ENCODE assay signal across 17 cellular contexts in the genomic region with DNA sequence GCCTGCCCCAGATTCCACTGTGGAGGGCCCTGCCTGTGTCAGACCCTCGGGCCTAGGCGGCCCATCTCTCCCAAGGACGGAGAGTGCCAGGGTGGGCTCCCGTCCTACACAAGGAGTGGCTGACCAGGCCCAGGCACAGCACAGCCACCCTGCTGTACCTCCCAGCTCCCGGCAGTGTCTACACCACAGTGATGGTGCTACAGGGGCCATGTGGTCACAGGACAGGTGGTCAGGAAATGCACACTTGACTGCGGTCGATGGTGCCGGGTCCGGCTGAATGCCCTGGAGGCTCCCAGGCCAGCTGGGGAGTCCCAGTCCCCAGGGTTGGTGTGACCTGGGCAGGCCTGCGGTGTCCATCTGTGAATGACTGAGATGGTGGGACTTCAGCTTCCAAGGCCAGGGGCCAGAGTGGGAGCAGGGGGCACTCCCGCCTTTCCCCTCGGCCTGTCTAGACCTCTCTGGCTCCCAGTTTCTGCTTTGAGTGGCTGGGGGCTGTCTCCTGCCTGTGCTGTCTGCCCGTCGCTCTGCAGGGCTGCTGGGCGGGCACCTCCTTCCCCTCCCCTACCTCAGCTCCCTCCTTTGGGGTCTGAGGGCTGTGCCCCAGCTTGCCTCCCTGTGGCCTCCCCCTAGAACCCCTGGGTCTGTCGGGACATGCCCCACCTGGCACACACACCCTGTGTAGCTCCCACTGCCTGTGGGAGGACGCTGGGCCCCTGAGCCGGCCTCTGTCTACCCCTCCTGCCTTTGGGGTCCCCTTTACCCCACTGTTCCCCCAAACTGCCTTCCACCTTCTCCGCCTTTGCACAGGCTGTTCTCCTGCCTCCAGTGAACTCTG. TPM values are rescaled to one million over a fixed set of nuclear protein-coding genes. Genes with fewer than 3 reads are reported as not detected.
DNase-seq lines count a peak whose midpoint lies in the region; ATAC-seq, FAIRE-seq and TF ChIP-seq lines count a peak whose summit lies in the region.
"Had no signal": no experiment of that assay in that cellular context is flagged by ENCODE, and none has a peak within 500 bp of the region (broad histone marks: within the 10 kb centered on the region; RNA-seq: fewer than 3 reads in every experiment).

No MANE protein-coding gene starts in this region.

- H2AFZ ChIP-seq in astrocyte (ENCODE audit: low read depth, low read length): no peak overlapping the region
- H2AFZ ChIP-seq in mesenchymal stem cell (ENCODE audit: low read depth, low read length): no peak overlapping the region

- peaks cover 10% of the 10 kb centered on the region for H3K36me3 Mint-ChIP-seq in astrocyte (ENCODE audit: low read depth, unreplicated experiment)

- no peaks in the 10 kb centered on the region for H3K9me3 ChIP-seq in BLaER1
- no peaks in the 10 kb centered on the region for H3K9me3 ChIP-seq in astrocyte (ENCODE audit: insufficient read depth, low read depth, low read length)
- no peaks in the 10 kb centered on the region for H3K9me3 ChIP-seq in mesenchymal stem cell (ENCODE audit: control insufficient read depth, low read length)

- H2BK120ac ChIP-seq in mesenchymal stem cell (ENCODE audit: low read depth, low read length): no peak overlapping the region

- no peak overlapping the region for H3K4ac ChIP-seq in mesenchymal stem cell (ENCODE audit: low read depth in 1 of 2, low read length in 2 of 2)

- H3K79me2 ChIP-seq in astrocyte (ENCODE audit: insufficient read depth, low read length): no peaks in the 10 kb centered on the region

- peak overlapping the region; percentile 77 for H3K27ac Mint-ChIP-seq in astrocyte (ENCODE audit: unreplicated experiment)
- H3K27ac Mint-ChIP-seq: activated B cell treated with CpG ODN at 0.5 μM for 24 hours; effector memory CD8-positive, alpha-beta T cell had no signal

- H3K27ac ChIP-seq in BLaER1 (peak overlapping the region; percentile 72), astrocyte (ENCODE audit: low read depth, low read length) (no peak overlapping the region), mesenchymal stem cell (ENCODE audit: low read length, poor library complexity, severe bottlenecking) (no peak overlapping the region)
- H3K27ac ChIP-seq: brain microvascular endothelial cell had no signal

- H4K20me1 ChIP-seq in BLaER1 (peaks cover 35% of the 10 kb centered on the region), astrocyte (ENCODE audit: insufficient read depth, low read length) (peaks cover 15% of the 10 kb centered on the region)

- WGBS in mesenchymal stem cell: 85% methylated on average over 19 of the region's 19 CpGs

- no peak overlapping the region for H3K23ac ChIP-seq in mesenchymal stem cell (ENCODE audit: low read length in 2 of 2)

- H3K14ac ChIP-seq in mesenchymal stem cell (ENCODE audit: low read length in 2 of 2): no peak overlapping the region

- peak; percentile 28; the same call in 1 of the 2 replicates for TF ChIP-seq POLR2A in GM12892 (IDR thresholded peaks at IDR 0.05; ENCODE audit: low read depth, low read length)

- peaks cover 58% of the 10 kb centered on the region for H3K4me1 ChIP-seq in BLaER1
- H3K4me1 ChIP-seq in astrocyte (ENCODE audit: insufficient read depth, low read length): peaks cover 3% of the 10 kb centered on the region
- H3K4me1 ChIP-seq in mesenchymal stem cell (ENCODE audit: control insufficient read depth, insufficient read depth, low read depth, low read length): peaks cover 11% of the 10 kb centered on the region

- no peak overlapping the region for H2AK5ac ChIP-seq in mesenchymal stem cell (ENCODE audit: low read length, severe bottlenecking)

- no peak overlapping the region for H2BK12ac ChIP-seq in mesenchymal stem cell (ENCODE audit: low read length in 2 of 2)

- H3K4me3 ChIP-seq in BLaER1 (no peak overlapping the region), astrocyte (ENCODE audit: insufficient read depth, low read depth, low read length) (no peak overlapping the region), mesenchymal stem cell (ENCODE audit: insufficient read depth in 1 of 2, low read depth in 1 of 2, low read length in 2 of 2) (no peak overlapping the region)

- no peak overlapping the region for H3K18ac ChIP-seq in mesenchymal stem cell (ENCODE audit: low read depth in 1 of 2, low read length in 2 of 2)

- no peak overlapping the region for H2BK15ac ChIP-seq in mesenchymal stem cell (ENCODE audit: low read depth, poor library complexity, severe bottlenecking)

- peaks cover 27% of the 10 kb centered on the region for H3K79me1 ChIP-seq in mesenchymal stem cell (replicated peaks; ENCODE audit: low read length, poor library complexity, severe bottlenecking)

- no peak for ATAC-seq in HG03354 (IDR thresholded peaks at IDR 0.05; ENCODE audit: poor library complexity, severe bottlenecking, unreplicated experiment)
- ATAC-seq: effector memory CD8-positive, alpha-beta T cell; T-cell had no signal

- DNase-seq in GM12892 (ENCODE audit: insufficient read length) (no peak), astrocyte (ENCODE audit: low read depth) (no peak), mesenchymal stem cell (no peak), UCSD-AML1 (lab: John Stamatoyannopoulos, UW; ENCODE audit: unreplicated experiment) (no peak), NK-92 (lab: John Stamatoyannopoulos, UW; ENCODE audit: unreplicated experiment) (no peak)
- no peak for DNase-seq in stimulated activated naive CD4-positive, alpha-beta T cell treated with Interleukin-2 at 50 U/mL for 16 hours (lab: John Stamatoyannopoulos, UW)
- DNase-seq: activated B cell treated with CpG ODN at 0.5 μM for 24 hours; activated effector memory CD4-positive, alpha-beta T cell treated with anti-CD3 and anti-CD28 coated beads, Interleukin-2, amount 50 U/mL, for 16 hours; brain microvascular endothelial cell; DMS 273 treated with DMSO at 0.1 percent for 48 hours; effector memory CD8-positive, alpha-beta T cell; NCI-H82; RPMI8226; stimulated activated CD4-positive, alpha-beta T cell treated with anti-CD3 and anti-CD28 coated beads, Interleukin-2, amount 100 ng/mL, for 24 hours; T-cell had no signal

- H3K36me3 ChIP-seq in BLaER1 (peaks cover 65% of the 10 kb centered on the region), astrocyte (ENCODE audit: insufficient read depth, low read length) (no peaks in the 10 kb centered on the region), mesenchymal stem cell (ENCODE audit: control insufficient read depth in 1 of 2, insufficient read depth in 2 of 2, low read depth in 1 of 2, low read length in 2 of 2) (peaks cover 31 to 74% of the 10 kb centered on the region in 2 experiments)

- peak overlapping the region; percentile 58 for H3K9ac ChIP-seq in BLaER1
- no peak overlapping the region for H3K9ac ChIP-seq in astrocyte (ENCODE audit: low read length)
- peak overlapping the region; percentile 17 for H3K9ac ChIP-seq in mesenchymal stem cell (ENCODE audit: low read length)

- H3K4me2 ChIP-seq in BLaER1 (peak overlapping the region; percentile 94), astrocyte (ENCODE audit: low read length) (no peak overlapping the region), mesenchymal stem cell (ENCODE audit: low read length, poor library complexity, severe bottlenecking) (no peak overlapping the region)

- no peaks in the 10 kb centered on the region for H3K9me3 Mint-ChIP-seq in astrocyte (ENCODE audit: unreplicated experiment)
- H3K9me3 Mint-ChIP-seq: activated B cell treated with CpG ODN at 0.5 μM for 24 hours; effector memory CD8-positive, alpha-beta T cell; T-cell had no signal

- TF ChIP-seq CTCF in astrocyte (IDR thresholded peaks at IDR 0.05; ENCODE audit: insufficient read depth, low read depth, low read length): no peak

- peaks cover 5% of the 10 kb centered on the region for H3K4me1 Mint-ChIP-seq in astrocyte (ENCODE audit: low read depth, unreplicated experiment)

- no peak overlapping the region for H3K4me3 Mint-ChIP-seq in astrocyte (ENCODE audit: unreplicated experiment)
- H3K4me3 Mint-ChIP-seq: activated B cell treated with CpG ODN at 0.5 μM for 24 hours; effector memory CD8-positive, alpha-beta T cell had no signal

- FAIRE-seq in GM12892 (lab: Jason Lieb, UNC) (no peak), astrocyte (lab: Jason Lieb, UNC) (no peak)

- no peaks in the 10 kb centered on the region for H3K27me3 Mint-ChIP-seq in astrocyte (ENCODE audit: low read depth, unreplicated experiment)
- H3K27me3 Mint-ChIP-seq: activated B cell treated with CpG ODN at 0.5 μM for 24 hours; effector memory CD8-positive, alpha-beta T cell; T-cell had no signal

- peaks cover 8% of the 10 kb centered on the region; the same call in 1 of the 2 replicates for H3K27me3 ChIP-seq in BLaER1
- no peaks in the 10 kb centered on the region for H3K27me3 ChIP-seq in astrocyte (ENCODE audit: insufficient read depth, low read length)
- H3K27me3 ChIP-seq in mesenchymal stem cell (ENCODE audit: control insufficient read depth in 1 of 2, insufficient read depth in 1 of 2, low read length in 2 of 2): no peaks in the 10 kb centered on the region
- H3K27me3 ChIP-seq: brain microvascular endothelial cell had no signal

- peak overlapping the region; percentile 48 for H4K91ac ChIP-seq in mesenchymal stem cell (ENCODE audit: low read length)

- H2BK5ac ChIP-seq in mesenchymal stem cell (ENCODE audit: low read depth, low read length, poor library complexity, severe bottlenecking): no peak overlapping the region

- H4K8ac ChIP-seq in mesenchymal stem cell (ENCODE audit: low read length): peak overlapping the region; percentile 75

RNA-seq across cellular contexts. Expression of a gene that starts 12.5 kb away (rescaled TPM):
- 33.6 TPM for polyA plus RNA-seq in GM12892 (2012; ENCODE audit: missing spikeins)
- 115 and 123 TPM in 2 replicates for total RNA-seq in astrocyte
- polyA plus RNA-seq in mesenchymal stem cell (2013, experiment 1 of 2): 151 TPM
- 152 TPM for polyA plus RNA-seq in mesenchymal stem cell (2013, experiment 2 of 2)

RNA-seq across cellular contexts. Expression of a gene that starts 12.8 kb away (rescaled TPM):
- 0.93 TPM for polyA plus RNA-seq in GM12892 (2012; ENCODE audit: missing spikeins)
- total RNA-seq in astrocyte: 8.1 and 9.0 TPM in 2 replicates
- polyA plus RNA-seq in mesenchymal stem cell (2013, experiment 1 of 2): 5.5 TPM
- 5.3 TPM for polyA plus RNA-seq in mesenchymal stem cell (2013, experiment 2 of 2)

RNA-seq across cellular contexts. Expression of a gene that starts 15.5 kb away (rescaled TPM):
- polyA plus RNA-seq in GM12892 (2012; ENCODE audit: missing spikeins): 14.7 TPM
- 21.4 and 21.7 TPM in 2 replicates for total RNA-seq in astrocyte
- 8.4 TPM for polyA plus RNA-seq in mesenchymal stem cell (2013, experiment 1 of 2)
- polyA plus RNA-seq in mesenchymal stem cell (2013, experiment 2 of 2): 8.6 TPM

RNA-seq across cellular contexts. Expression of a gene that starts 16.2 kb away (rescaled TPM):
- 50.8 TPM for polyA plus RNA-seq in GM12892 (2012; ENCODE audit: missing spikeins)
- 64.8 and 65.1 TPM in 2 replicates for total RNA-seq in astrocyte
- polyA plus RNA-seq in mesenchymal stem cell (2013, experiment 1 of 2): 81.3 TPM
- polyA plus RNA-seq in mesenchymal stem cell (2013, experiment 2 of 2): 83.5 TPM

RNA-seq across cellular contexts. Expression of a gene that starts 18.6 kb away (rescaled TPM):
- 1.2 TPM for polyA plus RNA-seq in GM12892 (2012; ENCODE audit: missing spikeins)
- total RNA-seq in astrocyte: 8.5 and 9.4 TPM in 2 replicates
- 5.3 TPM for polyA plus RNA-seq in mesenchymal stem cell (2013, experiment 1 of 2)
- polyA plus RNA-seq in mesenchymal stem cell (2013, experiment 2 of 2): 5.1 TPM
